ENCODE assay signal across 8 cellular contexts in genomic region chr12:56116267-56117081, GRCh38.
DNase-seq lines count a peak whose midpoint lies in the region; ATAC-seq and TF ChIP-seq lines count a peak whose summit lies in the region.

Gene RPL41 (plus strand): TSS chr12:56116633.

- TF ChIP-seq CTCF in astrocyte of the cerebellum (IDR thresholded peaks at IDR 0.05; ENCODE audit: low read depth, low read length, missing control alignments) (no peak), retinal pigment epithelial cell (conservative IDR thresholded peaks at IDR 0.05; ENCODE audit: low read depth, low read length) (no peak)

- peak; percentile 99 for TF ChIP-seq POLR2A in GM15510 (IDR thresholded peaks at IDR 0.05; ENCODE audit: borderline replicate concordance, extremely low read depth, insufficient read length)

- DNase-seq in NCI-H2081 treated with DMSO at 0.1 percent for 48 hours (lab: John Stamatoyannopoulos, UW) (peak; percentile 92), T1000 (lab: John Stamatoyannopoulos, UW) (peak; percentile 90), astrocyte of the cerebellum (ENCODE audit: low read depth) (peak; percentile 88), hippocampal formation (lab: John Stamatoyannopoulos, UW) (peak; percentile 90 to 96), retinal pigment epithelial cell (ENCODE audit: low read depth) (peak; percentile 70), 8988T (no peak)

- ATAC-seq in HG02973 (IDR thresholded peaks at IDR 0.05; ENCODE audit: unreplicated experiment): peak; percentile 33

- in situ Hi-C loops in astrocyte of the cerebellum (cut with HindIII; ENCODE audit: low sequenced_read_pairs): loop anchor here (5.0 kb wide), 1 partner anchor 76 kb away; no protein-coding TSS in a partner anchor

- peak within 1 kb of the TSS; percentile 83 for H3K4me3 ChIP-seq in astrocyte of the cerebellum (ENCODE audit: low read depth, low read length)
- H3K4me3 ChIP-seq in retinal pigment epithelial cell (ENCODE audit: low read length): peak within 1 kb of the TSS; percentile 96
